ENCODE assay signal across 8 cellular contexts in the genomic region with DNA sequence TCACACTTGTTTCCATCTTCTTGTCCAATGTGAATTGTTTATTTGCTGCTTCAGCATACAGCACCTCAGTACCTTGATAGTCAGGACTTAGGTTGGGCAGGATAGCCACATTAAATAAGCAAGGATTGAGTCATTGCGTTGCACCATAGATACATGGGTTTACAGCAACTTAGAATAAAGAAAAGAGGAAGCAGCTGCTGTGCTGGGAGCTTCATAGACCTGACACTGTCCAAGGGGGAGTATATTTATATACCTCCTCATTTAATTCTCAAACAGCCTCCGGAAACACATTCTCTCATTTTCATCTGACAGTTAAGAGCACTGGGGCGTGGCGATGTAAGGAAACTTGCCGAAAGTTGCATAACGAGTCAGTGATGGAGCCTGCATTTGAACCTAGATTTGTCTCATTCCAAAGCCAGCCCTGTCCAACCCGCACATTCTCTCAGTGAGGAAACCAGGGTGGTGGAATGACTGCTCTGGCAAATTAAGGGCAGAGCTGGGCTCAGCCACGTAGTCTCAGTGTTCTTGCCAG. TPM values are rescaled to one million over a fixed set of nuclear protein-coding genes. Genes with fewer than 3 reads are reported as not detected.
A peak's percentile ranks its signal among the peaks of the same experiment; 100 is the strongest.
DNase-seq lines count a peak whose midpoint lies in the region; ATAC-seq, FAIRE-seq and TF ChIP-seq lines count a peak whose summit lies in the region.

No MANE protein-coding gene starts in this region.

- in situ Hi-C loops in gastrocnemius medialis (cut with MboI; ENCODE audit: low sequenced_read_pairs in 4 of 4), result no loop called here

- H3K4me1 Mint-ChIP-seq in activated naive CD4-positive, alpha-beta T cell treated with anti-CD3 and anti-CD28 coated beads, Interleukin-2, amount 10 ng/mL, durations not matched to agents 7 days and 5 days, result peaks cover 64% of the 10 kb centered on the region

- no peaks in the 10 kb centered on the region for H3K27me3 ChIP-seq in gastrocnemius medialis

- H3K9me3 ChIP-seq in gastrocnemius medialis, result no peaks in the 10 kb centered on the region

- peak overlapping the region; percentile 11 for H3K4me3 Mint-ChIP-seq in activated naive CD4-positive, alpha-beta T cell treated with anti-CD3 and anti-CD28 coated beads, Interleukin-2, amount 10 ng/mL, durations not matched to agents 7 days and 5 days

- DNase-seq in H54 (ENCODE audit: insufficient read length, low spot score), result no peak
- DNase-seq in MV-4-11 (lab: John Stamatoyannopoulos, UW), result peak; percentile 100
- peak; percentile 63 for DNase-seq in activated naive CD4-positive, alpha-beta T cell treated with anti-CD3 and anti-CD28 coated beads, Interleukin-2, amount 10 ng/mL, durations not matched to agents 7 days and 5 days
- DNase-seq in gastrocnemius medialis, result no peak
- no peak for DNase-seq in NCI-H510A (lab: John Stamatoyannopoulos, UW)
- DNase-seq in NCI-H2171 treated with DMSO at 0.1 percent for 48 hours (lab: John Stamatoyannopoulos, UW), result no peak
- no peak for DNase-seq in stimulated activated CD4-positive, alpha-beta T cell treated with anti-CD3 and anti-CD28 coated beads, Interleukin-4, amount 100 ng/mL, for 4 hours

- no peak for TF ChIP-seq CTCF in gastrocnemius medialis (IDR thresholded peaks at IDR 0.05 in 4 of 5, conservative IDR thresholded peaks at IDR 0.05 in 1 of 5)

- no peaks in the 10 kb centered on the region for H3K4me1 ChIP-seq in gastrocnemius medialis

- no peak for TF ChIP-seq POLR2A in GM18505 (IDR thresholded peaks at IDR 0.05; ENCODE audit: borderline replicate concordance, extremely low read depth, insufficient read depth, insufficient read length)
- TF ChIP-seq POLR2A in H54 (IDR thresholded peaks at IDR 0.05; ENCODE audit: low read depth, low read length), result no peak
- TF ChIP-seq POLR2A in gastrocnemius medialis (IDR thresholded peaks at IDR 0.05), result no peak

- H3K4me3 ChIP-seq in gastrocnemius medialis, result no peak overlapping the region

- peak overlapping the region; percentile 85 for H3K27ac Mint-ChIP-seq in activated naive CD4-positive, alpha-beta T cell treated with anti-CD3 and anti-CD28 coated beads, Interleukin-2, amount 10 ng/mL, durations not matched to agents 7 days and 5 days

- H3K36me3 ChIP-seq in gastrocnemius medialis, result no peaks in the 10 kb centered on the region

- ATAC-seq in GM18505 (IDR thresholded peaks at IDR 0.05; ENCODE audit: unreplicated experiment) (peak; percentile 87), gastrocnemius medialis (peak; percentile 16 to 41)

- H3K27me3 Mint-ChIP-seq in activated naive CD4-positive, alpha-beta T cell treated with anti-CD3 and anti-CD28 coated beads, Interleukin-2, amount 10 ng/mL, durations not matched to agents 7 days and 5 days, result peaks cover 3% of the 10 kb centered on the region

- H3K27ac ChIP-seq in gastrocnemius medialis, result no peak overlapping the region

- CTCF ChIA-PET in activated naive CD4-positive, alpha-beta T cell treated with anti-CD3 and anti-CD28 coated beads, Interleukin-2, amount 10 ng/mL, durations not matched to agents 7 days and 5 days (lab: Charles Lee), result interaction anchor here (1.3 to 3.7 kb wide), 4 partner anchors 14 to 59 kb away, joined by 3 to 17 read pairs (median 4); a partner anchor contains a TSS

- intact Hi-C loops in gastrocnemius medialis (cut with DNase I; ENCODE audit: low total_unique reads), result no loop called here

- peak; percentile 82 for FAIRE-seq in H54 (lab: Jason Lieb, UNC)

- H3K9me3 Mint-ChIP-seq in activated naive CD4-positive, alpha-beta T cell treated with anti-CD3 and anti-CD28 coated beads, Interleukin-2, amount 10 ng/mL, durations not matched to agents 7 days and 5 days, result no peaks in the 10 kb centered on the region

- H3K36me3 Mint-ChIP-seq in activated naive CD4-positive, alpha-beta T cell treated with anti-CD3 and anti-CD28 coated beads, Interleukin-2, amount 10 ng/mL, durations not matched to agents 7 days and 5 days, result peaks cover 5% of the 10 kb centered on the region

RNA-seq across cellular contexts. Expression of a gene that starts 42.2 kb away (rescaled TPM):
- 1 to 10 TPM in 2 of 4 donors, under 1 TPM in 2; 0.32 to 2.9 (median 0.87) TPM for total RNA-seq in gastrocnemius medialis

Comparison
In these comparisons a context has a peak if more than half of its experiments do, and no peak if none do; other contexts are left out.
1. DNase-seq: peak in MV-4-11 (single experiment) and activated naive CD4-positive, alpha-beta T cell treated with anti-CD3 and anti-CD28 coated beads, Interleukin-2, amount 10 ng/mL, durations not matched to agents 7 days and 5 days (single experiment); none in H54 (single experiment), gastrocnemius medialis (0 of 2), NCI-H510A (single experiment), NCI-H2171 treated with DMSO at 0.1 percent for 48 hours (single experiment) and stimulated activated CD4-positive, alpha-beta T cell treated with anti-CD3 and anti-CD28 coated beads, Interleukin-4, amount 100 ng/mL, for 4 hours (0 of 2).